8 cellular contexts compared by ENCODE assay signal in genomic region chr22:37230673-37231405, GRCh38. TPM values are rescaled to one million over a fixed set of nuclear protein-coding genes. Genes with fewer than 3 reads are reported as not detected.
A peak's percentile ranks its signal among the peaks of the same experiment; 100 is the strongest.
DNase-seq lines count a peak whose midpoint lies in the region; ATAC-seq and TF ChIP-seq lines count a peak whose summit lies in the region.

No MANE protein-coding gene starts in this region.

- DNase-seq in RWPE2 (ENCODE audit: low spot score), result no peak
- DNase-seq in chondrocyte (ENCODE audit: low spot score), result peak; percentile 85
- DNase-seq in stimulated activated naive CD4-positive, alpha-beta T cell (lab: John Stamatoyannopoulos, UW), result peak; percentile 33 to 76 (median 54)
- DNase-seq in NCI-H82 (lab: John Stamatoyannopoulos, UW), result no peak
- DNase-seq in brain microvascular endothelial cell, result no peak
- DNase-seq in OCI-M2 (lab: John Stamatoyannopoulos, UW; ENCODE audit: unreplicated experiment), result no peak

- TF ChIP-seq CTCF in RWPE2 (IDR thresholded peaks at IDR 0.05; ENCODE audit: poor library complexity, severe bottlenecking) (no peak), chondrocyte (IDR thresholded peaks at IDR 0.05) (no peak), brain microvascular endothelial cell (IDR thresholded peaks at IDR 0.05; ENCODE audit: low read depth, low read length, missing control alignments) (no peak)

- peaks cover 44% of the 10 kb centered on the region for H3K36me3 ChIP-seq in RWPE2 (ENCODE audit: low read depth)
- H3K36me3 ChIP-seq in brain microvascular endothelial cell (replicated peaks), result peaks cover 10% of the 10 kb centered on the region

- no peaks in the 10 kb centered on the region for H3K36me3 Mint-ChIP-seq in chondrocyte (ENCODE audit: low read depth)

- peaks cover 27% of the 10 kb centered on the region for H3K4me1 Mint-ChIP-seq in chondrocyte (ENCODE audit: low read depth)

- no peak overlapping the region for H3K4me3 Mint-ChIP-seq in chondrocyte (ENCODE audit: unreplicated experiment)

- H3K27me3 Mint-ChIP-seq in chondrocyte (ENCODE audit: low read depth), result peaks cover 20% of the 10 kb centered on the region

- no peaks in the 10 kb centered on the region for H3K9me3 Mint-ChIP-seq in chondrocyte (ENCODE audit: low read depth)

- H3K9me3 ChIP-seq in RWPE2 (ENCODE audit: severe bottlenecking), result no peaks in the 10 kb centered on the region

- H3K27ac ChIP-seq in RWPE2 (ENCODE audit: poor library complexity, severe bottlenecking) (peak overlapping the region; percentile 74), brain microvascular endothelial cell (no peak overlapping the region)

- H3K4me3 ChIP-seq in RWPE2 (ENCODE audit: severe bottlenecking) (no peak overlapping the region), brain microvascular endothelial cell (ENCODE audit: low read depth, low read length) (no peak overlapping the region)

- peaks cover 20% of the 10 kb centered on the region for H3K4me1 ChIP-seq in RWPE2 (ENCODE audit: insufficient read depth, poor library complexity, severe bottlenecking)

- no peak overlapping the region for H3K27ac Mint-ChIP-seq in chondrocyte (ENCODE audit: unreplicated experiment)

- no peaks in the 10 kb centered on the region for H3K27me3 ChIP-seq in RWPE2 (ENCODE audit: insufficient read depth, poor library complexity, severe bottlenecking)
- H3K27me3 ChIP-seq in brain microvascular endothelial cell (replicated peaks), result no peaks in the 10 kb centered on the region

- in situ Hi-C loops in brain microvascular endothelial cell (cut with HindIII; ENCODE audit: low pct_ligation_motif_present, low sequenced_read_pairs), result no loop called here

- ATAC-seq in GM21447 (IDR thresholded peaks at IDR 0.05; ENCODE audit: unreplicated experiment) (peak; percentile 42), RWPE2 (ENCODE audit: low read depth) (no peak), HG03159 (IDR thresholded peaks at IDR 0.05; ENCODE audit: unreplicated experiment) (no peak)

RNA-seq across cellular contexts. Expression of gene RAC2, which starts 13.2 kb away (rescaled TPM):
- 0.20 TPM in 1 of 3 replicates, not detected in the others for total RNA-seq in chondrocyte

RNA-seq across cellular contexts. Expression of gene SSTR3, which starts 18.6 kb away (rescaled TPM):
- total RNA-seq in chondrocyte, result not detected in 3 replicates

RNA-seq across cellular contexts. Expression of gene C1QTNF6, which starts 42.8 kb away (rescaled TPM):
- 11.3 to 27.7 TPM (median 14.6 TPM) in 3 replicates for total RNA-seq in chondrocyte

RNA-seq across cellular contexts. Expression of gene CYTH4, which starts 51.5 kb away (rescaled TPM):
- not detected in 3 replicates for total RNA-seq in chondrocyte

Comparison
In these comparisons a context has a peak if more than half of its experiments do, and no peak if none do; other contexts are left out.
1. DNase-seq: peak in chondrocyte (single experiment) and stimulated activated naive CD4-positive, alpha-beta T cell (6 of 6); none in RWPE2 (single experiment), NCI-H82 (single experiment), brain microvascular endothelial cell (single experiment) and OCI-M2 (single experiment).